Comparison of ENCODE assay signal across 8 cellular contexts in the genomic region with DNA sequence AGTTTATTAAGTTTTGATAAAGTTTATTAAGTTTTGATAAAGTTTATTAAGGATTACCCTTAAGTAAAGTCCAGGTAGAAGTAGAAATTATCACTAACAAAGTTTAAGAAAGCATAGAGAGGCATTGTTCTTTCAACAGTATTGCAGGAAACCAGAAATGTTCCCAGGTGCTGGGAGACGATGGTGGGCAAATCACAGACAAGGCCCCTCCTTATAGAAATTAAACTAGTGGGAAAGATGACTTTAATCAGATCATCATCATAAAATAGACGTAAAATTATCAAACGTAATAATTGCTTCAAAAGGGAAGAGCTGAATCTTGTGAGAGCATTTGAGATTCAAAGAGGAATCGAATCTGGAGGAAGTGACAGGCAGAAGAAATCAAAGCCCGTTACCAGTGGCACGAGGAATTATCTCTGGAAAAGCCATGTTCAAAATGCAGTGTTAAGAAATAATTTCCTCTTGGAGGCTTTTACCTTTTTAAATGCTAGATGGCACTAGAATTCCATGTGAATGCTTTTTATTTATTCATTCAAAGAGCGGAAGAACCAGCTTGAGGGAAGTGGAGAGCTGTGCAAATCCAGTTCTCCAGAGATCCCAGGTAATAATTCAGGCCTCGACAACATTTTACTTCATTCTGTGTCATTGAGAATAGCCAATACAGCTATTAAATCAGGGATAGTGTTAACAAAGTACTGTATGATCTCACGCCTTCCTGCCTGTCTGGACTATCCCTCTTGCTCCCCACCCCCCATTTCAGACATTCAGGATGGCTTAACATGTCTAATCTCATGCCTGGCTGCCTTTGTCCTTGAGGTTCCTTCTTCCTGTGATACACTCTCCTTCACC. TPM values are rescaled to one million over a fixed set of nuclear protein-coding genes. Genes with fewer than 3 reads are reported as not detected.
A peak's percentile ranks its signal among the peaks of the same experiment; 100 is the strongest.
DNase-seq lines count a peak whose midpoint lies in the region; ATAC-seq and TF ChIP-seq lines count a peak whose summit lies in the region.

No MANE protein-coding gene starts in this region.

- H3K36me3 Mint-ChIP-seq in activated T-helper 1 cell treated with anti-CD3 and anti-CD28 coated beads, Interleukin-12 subunit alpha, Interleukin-12 subunit beta, Interleukin-2, Interleukin-4 antibody, amounts not matched to agents 30 ng/mL and 10 ng/mL and 1 ng/mL, durations not matched to agents 14 hours and 24 hours and 36 hours (ENCODE audit: low read depth): peaks cover 17% of the 10 kb centered on the region
- H3K36me3 Mint-ChIP-seq in progenitor cell of endocrine pancreas (ENCODE audit: insufficient read depth): peaks cover 2% of the 10 kb centered on the region

- no peak for TF ChIP-seq POLR2A in gastroesophageal sphincter (IDR thresholded peaks at IDR 0.05)

- peaks cover 0 to 60% (median 22%) of the 10 kb centered on the region in 3 donors for H3K4me1 ChIP-seq in gastroesophageal sphincter

- peak overlapping the region; percentile 99 for H3K4me3 Mint-ChIP-seq in activated T-helper 1 cell treated with anti-CD3 and anti-CD28 coated beads, Interleukin-12 subunit alpha, Interleukin-12 subunit beta, Interleukin-2, Interleukin-4 antibody, amounts not matched to agents 30 ng/mL and 10 ng/mL and 1 ng/mL, durations not matched to agents 14 hours and 24 hours and 36 hours
- H3K4me3 Mint-ChIP-seq in progenitor cell of endocrine pancreas (ENCODE audit: low read depth): peak overlapping the region; percentile 93

- H3K4me1 Mint-ChIP-seq in activated T-helper 1 cell treated with anti-CD3 and anti-CD28 coated beads, Interleukin-12 subunit alpha, Interleukin-12 subunit beta, Interleukin-2, Interleukin-4 antibody, amounts not matched to agents 30 ng/mL and 10 ng/mL and 1 ng/mL, durations not matched to agents 14 hours and 24 hours and 36 hours (ENCODE audit: low read depth): peaks cover 45% of the 10 kb centered on the region
- H3K4me1 Mint-ChIP-seq in progenitor cell of endocrine pancreas (ENCODE audit: low read depth): peaks cover 15% of the 10 kb centered on the region

- H3K9me3 Mint-ChIP-seq in activated T-helper 1 cell treated with anti-CD3 and anti-CD28 coated beads, Interleukin-12 subunit alpha, Interleukin-12 subunit beta, Interleukin-2, Interleukin-4 antibody, amounts not matched to agents 30 ng/mL and 10 ng/mL and 1 ng/mL, durations not matched to agents 14 hours and 24 hours and 36 hours: no peaks in the 10 kb centered on the region
- H3K9me3 Mint-ChIP-seq in progenitor cell of endocrine pancreas (ENCODE audit: low read depth): no peaks in the 10 kb centered on the region

- no peaks in the 10 kb centered on the region for H3K9me3 ChIP-seq in gastroesophageal sphincter

- no peaks in the 10 kb centered on the region for H3K27me3 ChIP-seq in gastroesophageal sphincter

- TF ChIP-seq CTCF in gastroesophageal sphincter (IDR thresholded peaks at IDR 0.05) (peak in 3 of 4 experiments; percentile 56 to 65 (median 62)), progenitor cell of endocrine pancreas (IDR thresholded peaks at IDR 0.05; ENCODE audit: unreplicated experiment) (peak; percentile 20), GM20000 (IDR thresholded peaks at IDR 0.05; ENCODE audit: extremely low read depth, missing control alignments) (no peak)

- WGBS in gastroesophageal sphincter (ENCODE audit: low coverage in 1 of 2), 2 donors: 18 to 25% methylated on average over 9 of the region's 9 CpGs

- H3K27me3 Mint-ChIP-seq in activated T-helper 1 cell treated with anti-CD3 and anti-CD28 coated beads, Interleukin-12 subunit alpha, Interleukin-12 subunit beta, Interleukin-2, Interleukin-4 antibody, amounts not matched to agents 30 ng/mL and 10 ng/mL and 1 ng/mL, durations not matched to agents 14 hours and 24 hours and 36 hours (ENCODE audit: insufficient read depth): peaks cover 15% of the 10 kb centered on the region
- peaks cover 29% of the 10 kb centered on the region for H3K27me3 Mint-ChIP-seq in progenitor cell of endocrine pancreas

- TF ChIP-seq EP300 in gastroesophageal sphincter (IDR thresholded peaks at IDR 0.05): no peak

- H3K36me3 ChIP-seq in gastroesophageal sphincter: no peaks in the 10 kb centered on the region

- H3K27ac Mint-ChIP-seq in activated T-helper 1 cell treated with anti-CD3 and anti-CD28 coated beads, Interleukin-12 subunit alpha, Interleukin-12 subunit beta, Interleukin-2, Interleukin-4 antibody, amounts not matched to agents 30 ng/mL and 10 ng/mL and 1 ng/mL, durations not matched to agents 14 hours and 24 hours and 36 hours: no peak overlapping the region
- peak overlapping the region; percentile 96 for H3K27ac Mint-ChIP-seq in progenitor cell of endocrine pancreas

- intact Hi-C loops in activated T-helper 1 cell treated with anti-CD3 and anti-CD28 coated beads, Interleukin-12 subunit alpha, Interleukin-12 subunit beta, Interleukin-2, Interleukin-4 antibody, amounts not matched to agents 30 ng/mL and 10 ng/mL and 1 ng/mL, durations not matched to agents 14 hours and 24 hours and 36 hours (cut with micrococcal nuclease): loop anchor here (1.0 to 5.0 kb wide), 8 partner anchors 61 to 1631 kb away; a partner anchor contains a TSS
- intact Hi-C loops in posterior vena cava (cut with DNase I): loop anchor here (2.0 to 10.0 kb wide), 3 partner anchors 71 to 401 kb away; a partner anchor contains a TSS

- peak; percentile 41 for DNase-seq in SIG-M5 treated with dmso at 0.1 percent for 504 hours (lab: John Stamatoyannopoulos, UW; ENCODE audit: unreplicated experiment)
- no peak for DNase-seq in SIG-M5 (lab: John Stamatoyannopoulos, UW)
- DNase-seq in NCI-H1092 treated with DMSO at 0.1 percent for 48 hours (lab: John Stamatoyannopoulos, UW): peak; percentile 46
- no peak for DNase-seq in activated T-helper 1 cell treated with anti-CD3 and anti-CD28 coated beads, Interleukin-12 subunit alpha, Interleukin-12 subunit beta, Interleukin-2, Interleukin-4 antibody, amounts not matched to agents 30 ng/mL and 10 ng/mL and 1 ng/mL, durations not matched to agents 14 hours and 24 hours and 36 hours (ENCODE audit: low spot score)
- DNase-seq in progenitor cell of endocrine pancreas (ENCODE audit: low spot score, unreplicated experiment): no peak
- DNase-seq in posterior vena cava (ENCODE audit: low spot score): no peak
- no peak for DNase-seq in GM20000 (ENCODE audit: low spot score)

- H3K4me3 ChIP-seq in gastroesophageal sphincter: peak overlapping the region; percentile 63 to 90

- ATAC-seq in gastroesophageal sphincter: no peak

- peak overlapping the region; percentile 95 to 96 (median 95) for H3K27ac ChIP-seq in gastroesophageal sphincter

RNA-seq across cellular contexts. Expression of a gene that starts 1.0 kb away (rescaled TPM):
- total RNA-seq in activated T-helper 1 cell treated with anti-CD3 and anti-CD28 coated beads, Interleukin-12 subunit alpha, Interleukin-12 subunit beta, Interleukin-2, Interleukin-4 antibody, amounts not matched to agents 30 ng/mL and 10 ng/mL and 1 ng/mL, durations not matched to agents 14 hours and 24 hours and 36 hours: 57.7 and 58.7 TPM in 2 replicates
- 10 to 100 TPM; 24.3 to 46.8 (median 35.9) TPM for total RNA-seq in gastroesophageal sphincter
- 81.0 and 81.3 TPM in 2 replicates for total RNA-seq in progenitor cell of endocrine pancreas
- 10 to 100 TPM; 32.7 to 45.6 TPM for total RNA-seq in posterior vena cava

RNA-seq across cellular contexts. Expression of a gene that starts 44.5 kb away (rescaled TPM):
- 127 and 133 TPM in 2 replicates for total RNA-seq in activated T-helper 1 cell treated with anti-CD3 and anti-CD28 coated beads, Interleukin-12 subunit alpha, Interleukin-12 subunit beta, Interleukin-2, Interleukin-4 antibody, amounts not matched to agents 30 ng/mL and 10 ng/mL and 1 ng/mL, durations not matched to agents 14 hours and 24 hours and 36 hours
- 1 to 10 TPM in 1 of 4 donors, under 1 TPM in 1, not detected in 2; 0.37 to 4.0 TPM for total RNA-seq in gastroesophageal sphincter
- total RNA-seq in progenitor cell of endocrine pancreas: not detected in 2 replicates
- 1 to 10 TPM; 2.5 to 3.4 TPM for total RNA-seq in posterior vena cava

Comparison
In these comparisons a context has a peak if more than half of its experiments do, and no peak if none do; other contexts are left out.
1. DNase-seq: peak in SIG-M5 treated with dmso at 0.1 percent for 504 hours (single experiment) and NCI-H1092 treated with DMSO at 0.1 percent for 48 hours (single experiment); none in SIG-M5 (single experiment), activated T-helper 1 cell treated with anti-CD3 and anti-CD28 coated beads, Interleukin-12 subunit alpha, Interleukin-12 subunit beta, Interleukin-2, Interleukin-4 antibody, amounts not matched to agents 30 ng/mL and 10 ng/mL and 1 ng/mL, durations not matched to agents 14 hours and 24 hours and 36 hours (single experiment), progenitor cell of endocrine pancreas (single experiment), posterior vena cava (single experiment) and GM20000 (single experiment).
2. RNA of a gene that starts 44.5 kb away (total RNA-seq): 127 to 133 TPM in activated T-helper 1 cell treated with anti-CD3 and anti-CD28 coated beads, Interleukin-12 subunit alpha, Interleukin-12 subunit beta, Interleukin-2, Interleukin-4 antibody, amounts not matched to agents 30 ng/mL and 10 ng/mL and 1 ng/mL, durations not matched to agents 14 hours and 24 hours and 36 hours; 2.5 to 3.4 TPM in posterior vena cava, 0.37 to 4.0 TPM in gastroesophageal sphincter and not detected in progenitor cell of endocrine pancreas; every median in the first group is over 10 times any median in the second.